In genomic region chr10:120462018-120462682, GRCh38 we compare ENCODE assay signal across 27 cellular contexts. TPM values are rescaled to one million over a fixed set of nuclear protein-coding genes. Genes with fewer than 3 reads are reported as not detected.
"Had no signal": no experiment of that assay in that cellular context is flagged by ENCODE, and none has a peak within 500 bp of the region (broad histone marks: within the 10 kb centered on the region; RNA-seq: fewer than 3 reads in every experiment).

No MANE protein-coding gene starts in this region.

- H3K9me3 ChIP-seq: gastroesophageal sphincter, heart left ventricle, left lung, prostate gland, right atrium auricular region, stomach, thyroid gland had no signal

- H3K4me1 ChIP-seq: neural progenitor cell, prostate gland had no signal

- H2AFZ ChIP-seq: hepatocyte, neural progenitor cell had no signal

- H3K36me3 ChIP-seq: gastroesophageal sphincter, heart left ventricle, left lung, neural progenitor cell, prostate gland, right atrium auricular region, stomach, thyroid gland had no signal

- DNase-seq: cortex of kidney; effector memory CD8-positive, alpha-beta T cell; foreskin fibroblast; heart left ventricle; left cardiac atrium; left lung; mammary epithelial cell; mesendoderm; midbrain; naive thymus-derived CD4-positive, alpha-beta T cell; nucleus accumbens; stimulated activated CD4-positive, alpha-beta T cell treated with anti-CD3 and anti-CD28 coated beads, Interleukin-2, amount 100 ng/mL, for 24 hours; stimulated activated CD4-positive, alpha-beta T cell treated with anti-CD3 and anti-CD28 coated beads, Interleukin-4, amount 100 ng/mL, for 24 hours; stimulated activated naive CD4-positive, alpha-beta T cell treated with Interleukin-2 at 50 U/mL for 16 hours; stomach; thyroid gland had no signal

- H3K9ac ChIP-seq: neural progenitor cell had no signal

- H3K4me2 ChIP-seq: hepatocyte, neural progenitor cell had no signal

- H3K4me3 ChIP-seq: gastroesophageal sphincter, heart left ventricle, hepatocyte, left lung, neural progenitor cell, prostate gland, right atrium auricular region, stomach, thyroid gland had no signal

- ATAC-seq: effector memory CD8-positive, alpha-beta T cell; gastroesophageal sphincter; heart left ventricle; left cardiac atrium; left lung; naive thymus-derived CD4-positive, alpha-beta T cell; sciatic nerve; stimulated activated effector memory CD8-positive, alpha-beta T cell treated with anti-CD3 and anti-CD28 coated beads, Interleukin-12 subunit alpha, Interleukin-12 subunit beta, amount 100 ng/mL, for 72 hours had no signal

- H3K27me3 ChIP-seq: thyroid gland had no signal

- FAIRE-seq: endometrium had no signal

- H3K27ac ChIP-seq: gastroesophageal sphincter, heart left ventricle, hepatocyte, left lung, neural progenitor cell, prostate gland, right atrium auricular region, stomach, thyroid gland had no signal

RNA-seq across cellular contexts. Expression of gene PLPP4, which starts 5.1 kb away (rescaled TPM):
- total RNA-seq: dermis microvascular lymphatic vessel endothelial cell; left cardiac atrium; naive thymus-derived CD4-positive, alpha-beta T cell; right atrium auricular region; stomach; ureter had no signal
- polyA plus RNA-seq: esophagus; heart left ventricle; naive thymus-derived CD4-positive, alpha-beta T cell; stomach had no signal
